Comparison of ENCODE assay signal across 12 cellular contexts in the genomic region with DNA sequence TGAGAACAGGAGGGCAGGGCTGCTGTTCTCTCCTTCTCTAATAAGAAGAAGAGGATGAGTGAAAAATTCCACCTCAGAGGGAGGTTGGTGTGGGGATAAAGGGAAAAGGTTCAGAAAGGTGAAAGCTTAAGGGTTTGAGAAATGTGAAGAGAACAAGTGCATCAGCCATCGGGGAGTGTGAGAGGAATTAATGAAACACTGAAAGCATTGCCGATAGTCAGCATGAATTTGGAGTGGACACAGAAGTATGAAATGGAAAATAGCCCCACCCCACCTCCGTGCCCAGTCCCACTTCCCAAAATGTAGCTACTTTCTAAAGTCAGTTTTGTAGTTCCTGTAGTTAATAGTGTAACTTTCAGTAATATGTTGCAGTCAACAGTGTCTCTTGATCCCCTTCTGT. TPM values are rescaled to one million over a fixed set of nuclear protein-coding genes. Genes with fewer than 3 reads are reported as not detected.
A peak's percentile ranks its signal among the peaks of the same experiment; 100 is the strongest.
DNase-seq lines count a peak whose midpoint lies in the region; ATAC-seq and TF ChIP-seq lines count a peak whose summit lies in the region.
"Had no signal": no experiment of that assay in that cellular context is flagged by ENCODE, and none has a peak within 500 bp of the region (broad histone marks: within the 10 kb centered on the region; RNA-seq: fewer than 3 reads in every experiment).

No MANE protein-coding gene starts in this region.

- in situ Hi-C loops in GM23248 (cut with MboI) = no loop called here

- H3K27ac Mint-ChIP-seq in activated naive CD8-positive, alpha-beta T cell = peak overlapping the region; percentile 90
- H3K27ac Mint-ChIP-seq: activated naive CD8-positive, alpha-beta T cell treated with anti-CD3 and anti-CD28 coated beads, Interleukin-2, amount 10 ng/mL, durations not matched to agents 7 days and 5 days had no signal

- H3K36me3 Mint-ChIP-seq in activated naive CD8-positive, alpha-beta T cell = peaks cover 2% of the 10 kb centered on the region

- peak overlapping the region; percentile 24 for H3K9ac ChIP-seq in GM23248
- H3K9ac ChIP-seq in mucosa of rectum (ENCODE audit: low read depth in 1 of 2, low read length in 2 of 2) = no peak overlapping the region
- no peak overlapping the region for H3K9ac ChIP-seq in MM.1S (ENCODE audit: low read length)

- no peaks in the 10 kb centered on the region for H3K9me3 ChIP-seq in GM23248 (ENCODE audit: low read depth)
- no peaks in the 10 kb centered on the region for H3K9me3 ChIP-seq in mucosa of rectum (ENCODE audit: control insufficient read depth in 2 of 2, low read length in 2 of 2)
- no peaks in the 10 kb centered on the region for H3K9me3 ChIP-seq in MM.1S (replicated peaks; ENCODE audit: insufficient read depth, low read length)

- H2AFZ ChIP-seq in GM23248 (no peak overlapping the region), MM.1S (ENCODE audit: low read length) (no peak overlapping the region)

- H3K36me3 ChIP-seq in GM23248 (ENCODE audit: low read depth) (no peaks in the 10 kb centered on the region), mucosa of rectum (ENCODE audit: control insufficient read depth in 2 of 2, insufficient read depth in 2 of 2, low read length in 2 of 2) (no peaks in the 10 kb centered on the region), MM.1S (replicated peaks; ENCODE audit: insufficient read depth, low read length) (no peaks in the 10 kb centered on the region)

- no peak for TF ChIP-seq CTCF in MM.1S (IDR thresholded peaks at IDR 0.05; ENCODE audit: low read length)

- DNase-seq in CD1c-positive myeloid dendritic cell (ENCODE audit: extremely low spot score) (peak; percentile 79), GM23248 (no peak), MM.1S (no peak), NCI-H187 treated with DMSO at 0.1 percent for 48 hours (lab: John Stamatoyannopoulos, UW) (no peak)
- DNase-seq: activated naive CD8-positive, alpha-beta T cell treated with anti-CD3 and anti-CD28 coated beads, Interleukin-2, amount 10 ng/mL, durations not matched to agents 7 days and 5 days; cortex of kidney; NCI-H2171 treated with DMSO at 0.1 percent for 48 hours; occipital lobe had no signal

- H3K4me2 ChIP-seq in GM23248 (ENCODE audit: unreplicated experiment) (peak overlapping the region; percentile 71), MM.1S (ENCODE audit: low read depth, low read length) (no peak overlapping the region)

- no peaks in the 10 kb centered on the region for H3K9me2 ChIP-seq in GM23248 (ENCODE audit: insufficient read depth)
- no peaks in the 10 kb centered on the region for H3K9me2 ChIP-seq in MM.1S (replicated peaks; ENCODE audit: insufficient read depth, low read length)

- H3K79me2 ChIP-seq in GM23248 (ENCODE audit: insufficient read depth) (peaks cover 73% of the 10 kb centered on the region), MM.1S (ENCODE audit: low read length) (peaks cover 4% of the 10 kb centered on the region)

- H3K27me3 ChIP-seq in GM23248 (replicated peaks; ENCODE audit: insufficient read depth) (no peaks in the 10 kb centered on the region), mucosa of rectum (ENCODE audit: control insufficient read depth in 2 of 2, insufficient read depth in 2 of 2, low read length in 2 of 2) (no peaks in the 10 kb centered on the region), MM.1S (replicated peaks; ENCODE audit: insufficient read depth, low read length) (no peaks in the 10 kb centered on the region)

- no peaks in the 10 kb centered on the region for H4K20me1 ChIP-seq in GM23248 (ENCODE audit: insufficient read depth)
- H4K20me1 ChIP-seq in MM.1S (ENCODE audit: insufficient read depth, low read length) = no peaks in the 10 kb centered on the region

- peak overlapping the region; percentile 27 for H3K4me3 Mint-ChIP-seq in activated naive CD8-positive, alpha-beta T cell
- H3K4me3 Mint-ChIP-seq: activated naive CD8-positive, alpha-beta T cell treated with anti-CD3 and anti-CD28 coated beads, Interleukin-2, amount 10 ng/mL, durations not matched to agents 7 days and 5 days had no signal

- no peak for ATAC-seq in HG02973 (IDR thresholded peaks at IDR 0.05; ENCODE audit: unreplicated experiment)

- H3F3A ChIP-seq in GM23248 (ENCODE audit: insufficient read depth) = peaks cover 46% of the 10 kb centered on the region
- no peaks in the 10 kb centered on the region for H3F3A ChIP-seq in MM.1S (ENCODE audit: insufficient read depth, low read length)

- H3K27me3 Mint-ChIP-seq in activated naive CD8-positive, alpha-beta T cell = no peaks in the 10 kb centered on the region
- H3K27me3 Mint-ChIP-seq: activated naive CD8-positive, alpha-beta T cell treated with anti-CD3 and anti-CD28 coated beads, Interleukin-2, amount 10 ng/mL, durations not matched to agents 7 days and 5 days had no signal

- WGBS in GM23248 (ENCODE audit: low coverage in 1 of 2, low lambda C conversion rate in 2 of 2, missing lambda C conversion rate in 2 of 2), 2 experiments = 34 to 42% methylated on average over 3 of the region's 3 CpGs

- H3K4me1 ChIP-seq in GM23248 (ENCODE audit: insufficient read depth) (peaks cover 45% of the 10 kb centered on the region), mucosa of rectum (ENCODE audit: control insufficient read depth in 2 of 2, insufficient read depth in 2 of 2, low read length in 2 of 2) (peaks cover 18 to 44% of the 10 kb centered on the region in 2 donors), MM.1S (ENCODE audit: low read length) (no peaks in the 10 kb centered on the region)

- H3K4me1 Mint-ChIP-seq in activated naive CD8-positive, alpha-beta T cell (ENCODE audit: low read depth) = peaks cover 42% of the 10 kb centered on the region

- peak overlapping the region; percentile 59 for H3K27ac ChIP-seq in GM23248
- peak overlapping the region; percentile 3 to 61 for H3K27ac ChIP-seq in mucosa of rectum (ENCODE audit: low read depth in 2 of 2, low read length in 2 of 2)
- H3K27ac ChIP-seq in MM.1S (ENCODE audit: low read length) = no peak overlapping the region
- H3K27ac ChIP-seq: RWPE1 had no signal

- H3K9me3 Mint-ChIP-seq in activated naive CD8-positive, alpha-beta T cell (ENCODE audit: low read depth) = no peaks in the 10 kb centered on the region
- H3K9me3 Mint-ChIP-seq: activated naive CD8-positive, alpha-beta T cell treated with anti-CD3 and anti-CD28 coated beads, Interleukin-2, amount 10 ng/mL, durations not matched to agents 7 days and 5 days had no signal

- H3K4me3 ChIP-seq in GM23248 (peak overlapping the region; percentile 32), mucosa of rectum (ENCODE audit: low read length in 2 of 2) (no peak overlapping the region), MM.1S (ENCODE audit: low read length) (no peak overlapping the region)

RNA-seq across cellular contexts. Expression of gene DIP2B, which starts 33.4 kb away (rescaled TPM):
- 17.9 and 19.5 TPM in 2 replicates for total RNA-seq in GM23248 (2014; rRNA removed; shearing (Covaris generic))
- polyA plus RNA-seq in GM23248 (2016; fragmentation: Nextera tagmentation; extraction: Ambion mirVana) = 5.4 and 5.6 TPM in 2 replicates
